ENCODE assay signal across 8 cellular contexts in genomic region chr14:90061849-90062794, GRCh38.
DNase-seq lines count a peak whose midpoint lies in the region; ATAC-seq and TF ChIP-seq lines count a peak whose summit lies in the region.

KCNK13 (plus strand) TSS chr14:90061994; CDS start chr14:90062206, 212 bp downstream.

- H3K4me1 Mint-ChIP-seq in activated naive CD8-positive, alpha-beta T cell treated with anti-CD3 and anti-CD28 coated beads, Interleukin-2, amount 50 U/mL, for 24 hours: peaks cover 21% of the 10 kb centered on the region

- H3K4me3 ChIP-seq in GM12865 (ENCODE audit: low read depth, low read length): peak within 1 kb of the TSS; percentile 64
- H3K4me3 ChIP-seq in iPS-18c (ENCODE audit: insufficient read depth, low read depth, low read length): peak within 1 kb of the TSS; percentile 57
- peak within 1 kb of the TSS; percentile 20 to 50 (median 38) for H3K4me3 ChIP-seq in skin epidermis

- H3K27ac Mint-ChIP-seq in activated naive CD8-positive, alpha-beta T cell treated with anti-CD3 and anti-CD28 coated beads, Interleukin-2, amount 50 U/mL, for 24 hours: no peak within 1 kb of the TSS

- H3K4me3 Mint-ChIP-seq in activated naive CD8-positive, alpha-beta T cell treated with anti-CD3 and anti-CD28 coated beads, Interleukin-2, amount 50 U/mL, for 24 hours: peak within 1 kb of the TSS; percentile 74

- TF ChIP-seq CTCF in GM12865 (IDR thresholded peaks at IDR 0.05; ENCODE audit: insufficient read depth, low read depth, low read length, missing control alignments): no peak

- DNase-seq in GM12865 (ENCODE audit: low read depth) (no peak), NCI-H2107 treated with DMSO at 0.1 percent for 48 hours (lab: John Stamatoyannopoulos, UW; ENCODE audit: unreplicated experiment) (peak; percentile 13), NAMALWA (ENCODE audit: low spot score) (no peak)
- peak; percentile 19 for DNase-seq in activated naive CD8-positive, alpha-beta T cell treated with anti-CD3 and anti-CD28 coated beads, Interleukin-2, amount 50 U/mL, for 24 hours

- H3K36me3 Mint-ChIP-seq in activated naive CD8-positive, alpha-beta T cell treated with anti-CD3 and anti-CD28 coated beads, Interleukin-2, amount 50 U/mL, for 24 hours (ENCODE audit: low read depth): no peaks in the 10 kb centered on the region

- no peaks in the 10 kb centered on the region for H3K9me3 Mint-ChIP-seq in activated naive CD8-positive, alpha-beta T cell treated with anti-CD3 and anti-CD28 coated beads, Interleukin-2, amount 50 U/mL, for 24 hours

- no peaks in the 10 kb centered on the region for H3K9me3 ChIP-seq in iPS-18c (ENCODE audit: control insufficient read depth, insufficient read depth, low read length)

- peak within 1 kb of the TSS in 2 of 21 experiments; percentile 42 to 55 for H3K27ac ChIP-seq in skin epidermis

- no peak for ATAC-seq in activated naive CD8-positive, alpha-beta T cell treated with anti-CD3 and anti-CD28 coated beads, Interleukin-2, amount 50 U/mL, for 24 hours
- ATAC-seq in GM19397 (IDR thresholded peaks at IDR 0.05; ENCODE audit: unreplicated experiment) (no peak), HG03432 (IDR thresholded peaks at IDR 0.05; ENCODE audit: unreplicated experiment) (no peak)

- H3K27me3 Mint-ChIP-seq in activated naive CD8-positive, alpha-beta T cell treated with anti-CD3 and anti-CD28 coated beads, Interleukin-2, amount 50 U/mL, for 24 hours: peaks cover 67% of the 10 kb centered on the region

Comparison
In these comparisons a context has a peak if more than half of its experiments do, and no peak if none do; other contexts are left out.
1. DNase-seq: peak in NCI-H2107 treated with DMSO at 0.1 percent for 48 hours (single experiment) and activated naive CD8-positive, alpha-beta T cell treated with anti-CD3 and anti-CD28 coated beads, Interleukin-2, amount 50 U/mL, for 24 hours (single experiment); none in GM12865 (single experiment) and NAMALWA (single experiment).
2. Peak in every context shown above with its lines, with median percentiles within 50 percentile points of each other: H3K4me3 ChIP-seq.